Comparison of ENCODE assay signal across 1 cellular context in the genomic region with DNA sequence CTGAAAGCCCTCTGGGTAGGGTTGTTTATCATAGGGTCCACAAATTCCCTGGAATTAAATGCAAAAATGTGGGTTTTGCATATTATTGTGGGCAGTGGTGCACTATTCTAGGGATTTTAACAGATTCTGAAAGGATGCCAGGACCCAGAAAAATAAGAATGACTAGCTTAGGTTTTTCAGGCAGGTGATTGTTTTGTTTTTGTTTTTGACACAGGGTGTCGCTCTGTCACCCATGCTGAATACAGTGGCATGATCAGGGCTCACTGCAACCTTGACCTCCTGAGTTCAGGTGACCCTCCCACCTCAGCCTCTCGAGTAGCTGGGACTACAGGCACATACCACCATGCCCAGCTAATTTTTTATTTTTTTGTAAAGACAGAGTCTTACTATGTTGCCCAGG.
TF ChIP-seq lines count a peak whose summit lies in the region.

No MANE protein-coding gene starts in this region.

TF ChIP-seq in GM23338, 12 proteins besides CTCF, POLR2A, EP300 and RAD21:
- TF ChIP-seq STAT1 (IDR thresholded peaks at IDR 0.05; ENCODE audit: unreplicated experiment), result no peak
- no peak for TF ChIP-seq ZNF114 (CRISPR knock-in tag; IDR thresholded peaks at IDR 0.05)
- TF ChIP-seq EZH2 (IDR thresholded peaks at IDR 0.05; ENCODE audit: low read depth, unreplicated experiment), result no peak
- TF ChIP-seq, protein P1, sequence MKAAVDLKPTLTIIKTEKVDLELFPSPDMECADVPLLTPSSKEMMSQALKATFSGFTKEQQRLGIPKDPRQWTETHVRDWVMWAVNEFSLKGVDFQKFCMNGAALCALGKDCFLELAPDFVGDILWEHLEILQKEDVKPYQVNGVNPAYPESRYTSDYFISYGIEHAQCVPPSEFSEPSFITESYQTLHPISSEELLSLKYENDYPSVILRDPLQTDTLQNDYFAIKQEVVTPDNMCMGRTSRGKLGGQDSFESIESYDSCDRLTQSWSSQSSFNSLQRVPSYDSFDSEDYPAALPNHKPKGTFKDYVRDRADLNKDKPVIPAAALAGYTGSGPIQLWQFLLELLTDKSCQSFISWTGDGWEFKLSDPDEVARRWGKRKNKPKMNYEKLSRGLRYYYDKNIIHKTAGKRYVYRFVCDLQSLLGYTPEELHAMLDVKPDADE (IDR thresholded peaks at IDR 0.05), result no peak
- TF ChIP-seq JUNB (IDR thresholded peaks at IDR 0.05; ENCODE audit: unreplicated experiment), result no peak
- no peak for TF ChIP-seq ZNF331 (CRISPR knock-in tag; IDR thresholded peaks at IDR 0.05; ENCODE audit: low read depth)
- no peak for TF ChIP-seq CREB1 (CRISPR knock-in tag; IDR thresholded peaks at IDR 0.05; ENCODE audit: low read depth)
- TF ChIP-seq, protein P2, sequence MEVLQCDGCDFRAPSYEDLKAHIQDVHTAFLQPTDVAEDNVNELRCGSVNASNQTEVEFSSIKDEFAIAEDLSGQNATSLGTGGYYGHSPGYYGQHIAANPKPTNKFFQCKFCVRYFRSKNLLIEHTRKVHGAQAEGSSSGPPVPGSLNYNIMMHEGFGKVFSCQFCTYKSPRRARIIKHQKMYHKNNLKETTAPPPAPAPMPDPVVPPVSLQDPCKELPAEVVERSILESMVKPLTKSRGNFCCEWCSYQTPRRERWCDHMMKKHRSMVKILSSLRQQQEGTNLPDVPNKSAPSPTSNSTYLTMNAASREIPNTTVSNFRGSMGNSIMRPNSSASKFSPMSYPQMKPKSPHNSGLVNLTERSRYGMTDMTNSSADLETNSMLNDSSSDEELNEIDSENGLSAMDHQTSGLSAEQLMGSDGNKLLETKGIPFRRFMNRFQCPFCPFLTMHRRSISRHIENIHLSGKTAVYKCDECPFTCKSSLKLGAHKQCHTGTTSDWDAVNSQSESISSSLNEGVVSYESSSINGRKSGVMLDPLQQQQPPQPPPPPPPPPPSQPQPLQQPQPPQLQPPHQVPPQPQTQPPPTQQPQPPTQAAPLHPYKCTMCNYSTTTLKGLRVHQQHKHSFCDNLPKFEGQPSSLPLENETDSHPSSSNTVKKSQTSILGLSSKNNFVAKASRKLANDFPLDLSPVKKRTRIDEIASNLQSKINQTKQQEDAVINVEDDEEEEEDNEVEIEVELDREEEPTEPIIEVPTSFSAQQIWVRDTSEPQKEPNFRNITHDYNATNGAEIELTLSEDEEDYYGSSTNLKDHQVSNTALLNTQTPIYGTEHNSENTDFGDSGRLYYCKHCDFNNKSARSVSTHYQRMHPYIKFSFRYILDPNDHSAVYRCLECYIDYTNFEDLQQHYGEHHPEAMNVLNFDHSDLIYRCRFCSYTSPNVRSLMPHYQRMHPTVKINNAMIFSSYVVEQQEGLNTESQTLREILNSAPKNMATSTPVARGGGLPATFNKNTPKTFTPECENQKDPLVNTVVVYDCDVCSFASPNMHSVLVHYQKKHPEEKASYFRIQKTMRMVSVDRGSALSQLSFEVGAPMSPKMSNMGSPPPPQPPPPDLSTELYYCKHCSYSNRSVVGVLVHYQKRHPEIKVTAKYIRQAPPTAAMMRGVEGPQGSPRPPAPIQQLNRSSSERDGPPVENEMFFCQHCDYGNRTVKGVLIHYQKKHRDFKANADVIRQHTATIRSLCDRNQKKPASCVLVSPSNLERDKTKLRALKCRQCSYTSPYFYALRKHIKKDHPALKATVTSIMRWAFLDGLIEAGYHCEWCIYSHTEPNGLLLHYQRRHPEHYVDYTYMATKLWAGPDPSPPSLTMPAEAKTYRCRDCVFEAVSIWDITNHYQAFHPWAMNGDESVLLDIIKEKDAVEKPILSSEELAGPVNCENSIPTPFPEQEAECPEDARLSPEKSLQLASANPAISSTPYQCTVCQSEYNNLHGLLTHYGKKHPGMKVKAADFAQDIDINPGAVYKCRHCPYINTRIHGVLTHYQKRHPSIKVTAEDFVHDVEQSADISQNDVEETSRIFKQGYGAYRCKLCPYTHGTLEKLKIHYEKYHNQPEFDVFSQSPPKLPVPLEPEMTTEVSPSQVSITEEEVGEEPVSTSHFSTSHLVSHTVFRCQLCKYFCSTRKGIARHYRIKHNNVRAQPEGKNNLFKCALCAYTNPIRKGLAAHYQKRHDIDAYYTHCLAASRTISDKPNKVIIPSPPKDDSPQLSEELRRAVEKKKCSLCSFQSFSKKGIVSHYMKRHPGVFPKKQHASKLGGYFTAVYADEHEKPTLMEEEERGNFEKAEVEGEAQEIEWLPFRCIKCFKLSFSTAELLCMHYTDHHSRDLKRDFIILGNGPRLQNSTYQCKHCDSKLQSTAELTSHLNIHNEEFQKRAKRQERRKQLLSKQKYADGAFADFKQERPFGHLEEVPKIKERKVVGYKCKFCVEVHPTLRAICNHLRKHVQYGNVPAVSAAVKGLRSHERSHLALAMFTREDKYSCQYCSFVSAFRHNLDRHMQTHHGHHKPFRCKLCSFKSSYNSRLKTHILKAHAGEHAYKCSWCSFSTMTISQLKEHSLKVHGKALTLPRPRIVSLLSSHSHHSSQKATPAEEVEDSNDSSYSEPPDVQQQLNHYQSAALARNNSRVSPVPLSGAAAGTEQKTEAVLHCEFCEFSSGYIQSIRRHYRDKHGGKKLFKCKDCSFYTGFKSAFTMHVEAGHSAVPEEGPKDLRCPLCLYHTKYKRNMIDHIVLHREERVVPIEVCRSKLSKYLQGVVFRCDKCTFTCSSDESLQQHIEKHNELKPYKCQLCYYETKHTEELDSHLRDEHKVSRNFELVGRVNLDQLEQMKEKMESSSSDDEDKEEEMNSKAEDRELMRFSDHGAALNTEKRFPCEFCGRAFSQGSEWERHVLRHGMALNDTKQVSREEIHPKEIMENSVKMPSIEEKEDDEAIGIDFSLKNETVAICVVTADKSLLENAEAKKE (CRISPR knock-in tag; IDR thresholded peaks at IDR 0.05), result no peak
- TF ChIP-seq, protein P3, sequence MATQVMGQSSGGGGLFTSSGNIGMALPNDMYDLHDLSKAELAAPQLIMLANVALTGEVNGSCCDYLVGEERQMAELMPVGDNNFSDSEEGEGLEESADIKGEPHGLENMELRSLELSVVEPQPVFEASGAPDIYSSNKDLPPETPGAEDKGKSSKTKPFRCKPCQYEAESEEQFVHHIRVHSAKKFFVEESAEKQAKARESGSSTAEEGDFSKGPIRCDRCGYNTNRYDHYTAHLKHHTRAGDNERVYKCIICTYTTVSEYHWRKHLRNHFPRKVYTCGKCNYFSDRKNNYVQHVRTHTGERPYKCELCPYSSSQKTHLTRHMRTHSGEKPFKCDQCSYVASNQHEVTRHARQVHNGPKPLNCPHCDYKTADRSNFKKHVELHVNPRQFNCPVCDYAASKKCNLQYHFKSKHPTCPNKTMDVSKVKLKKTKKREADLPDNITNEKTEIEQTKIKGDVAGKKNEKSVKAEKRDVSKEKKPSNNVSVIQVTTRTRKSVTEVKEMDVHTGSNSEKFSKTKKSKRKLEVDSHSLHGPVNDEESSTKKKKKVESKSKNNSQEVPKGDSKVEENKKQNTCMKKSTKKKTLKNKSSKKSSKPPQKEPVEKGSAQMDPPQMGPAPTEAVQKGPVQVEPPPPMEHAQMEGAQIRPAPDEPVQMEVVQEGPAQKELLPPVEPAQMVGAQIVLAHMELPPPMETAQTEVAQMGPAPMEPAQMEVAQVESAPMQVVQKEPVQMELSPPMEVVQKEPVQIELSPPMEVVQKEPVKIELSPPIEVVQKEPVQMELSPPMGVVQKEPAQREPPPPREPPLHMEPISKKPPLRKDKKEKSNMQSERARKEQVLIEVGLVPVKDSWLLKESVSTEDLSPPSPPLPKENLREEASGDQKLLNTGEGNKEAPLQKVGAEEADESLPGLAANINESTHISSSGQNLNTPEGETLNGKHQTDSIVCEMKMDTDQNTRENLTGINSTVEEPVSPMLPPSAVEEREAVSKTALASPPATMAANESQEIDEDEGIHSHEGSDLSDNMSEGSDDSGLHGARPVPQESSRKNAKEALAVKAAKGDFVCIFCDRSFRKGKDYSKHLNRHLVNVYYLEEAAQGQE (IDR thresholded peaks at IDR 0.05; ENCODE audit: unreplicated experiment), result no peak
- no peak for TF ChIP-seq NANOG (IDR thresholded peaks at IDR 0.05; ENCODE audit: borderline replicate concordance)
- TF ChIP-seq EZH2phosphoT487 (IDR thresholded peaks at IDR 0.05; ENCODE audit: unreplicated experiment), result no peak
- TF ChIP-seq POLR2AphosphoS5 (IDR thresholded peaks at IDR 0.05; ENCODE audit: low read depth), result no peak
TF ChIP-seq in GM23338: peak in this region for 0.
